In the genomic region with DNA sequence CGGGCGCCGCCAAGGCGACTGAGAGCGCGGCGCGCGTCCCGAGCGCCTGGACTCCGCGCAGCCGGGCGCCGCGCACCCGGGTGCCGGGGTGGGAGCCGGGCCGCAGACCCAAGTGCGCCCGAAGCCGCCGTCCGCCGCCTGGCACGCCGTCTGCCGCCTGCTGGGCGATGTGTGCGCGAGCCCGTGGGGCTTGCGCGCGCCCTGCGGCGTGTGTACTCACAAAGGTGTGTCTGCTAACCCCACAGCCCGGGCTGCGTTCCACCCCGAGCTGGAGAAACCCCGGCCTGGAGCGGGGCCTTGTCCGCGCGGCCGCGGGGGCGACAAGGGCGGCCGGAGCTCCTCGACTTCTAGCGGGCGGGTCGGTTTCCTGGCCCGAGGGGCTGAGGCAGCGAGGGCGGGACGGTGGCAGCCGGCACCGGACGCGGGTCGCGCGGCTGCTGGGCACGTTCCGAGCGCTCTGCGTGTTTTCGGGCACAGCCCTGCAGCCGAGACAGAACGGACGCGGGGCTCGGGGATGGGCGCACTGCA, we compare ENCODE assay signal across 8 cellular contexts. TPM values are rescaled to one million over a fixed set of nuclear protein-coding genes. Genes with fewer than 3 reads are reported as not detected.
DNase-seq lines count a peak whose midpoint lies in the region; ATAC-seq and TF ChIP-seq lines count a peak whose summit lies in the region.

No MANE protein-coding gene starts in this region.

- no peaks in the 10 kb centered on the region for H3K9me3 ChIP-seq in gastroesophageal sphincter
- H3K9me3 ChIP-seq in neuron (ENCODE audit: low read length): no peaks in the 10 kb centered on the region

- TF ChIP-seq CTCF in gastroesophageal sphincter (IDR thresholded peaks at IDR 0.05) (peak in 3 of 4 experiments; percentile 62 to 73 (median 66)), type B pancreatic cell (conservative IDR thresholded peaks at IDR 0.05) (peak; percentile 63)

- WGBS in gastroesophageal sphincter (ENCODE audit: low coverage in 1 of 2), 2 donors: 1% methylated on average over 17 of the region's 78 CpGs; no CpG with 5 or more reads in 1 of the 2 donors

- H3K4me3 ChIP-seq in gastroesophageal sphincter (peak overlapping the region; percentile 86 to 97), neuron (ENCODE audit: low read length) (peak overlapping the region; percentile 92)

- H3K36me3 ChIP-seq in gastroesophageal sphincter (no peaks in the 10 kb centered on the region), neuron (ENCODE audit: insufficient read depth, low read length) (no peaks in the 10 kb centered on the region)

- H3K9me3 Mint-ChIP-seq in activated naive CD4-positive, alpha-beta T cell treated with anti-CD3 and anti-CD28 coated beads, Interleukin-2, amount 10 ng/mL, durations not matched to agents 7 days and 5 days: no peaks in the 10 kb centered on the region
- H3K9me3 Mint-ChIP-seq in type B pancreatic cell: no peaks in the 10 kb centered on the region

- ATAC-seq in GM19455 (IDR thresholded peaks at IDR 0.05; ENCODE audit: unreplicated experiment) (peak; percentile 34), HG03571 (IDR thresholded peaks at IDR 0.05; ENCODE audit: unreplicated experiment) (peak; percentile 32), gastroesophageal sphincter (peak; percentile 33)

- DNase-seq in COR-L47 (lab: John Stamatoyannopoulos, UW) (peak; percentile 74), RPMI8226 (peak; percentile 92), type B pancreatic cell (ENCODE audit: extremely low spot score, unreplicated experiment) (peak; percentile 85)
- peak; percentile 78 for DNase-seq in activated naive CD4-positive, alpha-beta T cell treated with anti-CD3 and anti-CD28 coated beads, Interleukin-2, amount 10 ng/mL, durations not matched to agents 7 days and 5 days

- H3K27ac ChIP-seq in gastroesophageal sphincter: peak overlapping the region; percentile 82 to 99 (median 98)

- peak overlapping the region; percentile 91 for H3K4me3 Mint-ChIP-seq in activated naive CD4-positive, alpha-beta T cell treated with anti-CD3 and anti-CD28 coated beads, Interleukin-2, amount 10 ng/mL, durations not matched to agents 7 days and 5 days
- H3K4me3 Mint-ChIP-seq in type B pancreatic cell: peak overlapping the region; percentile 94

- no peak for TF ChIP-seq EP300 in gastroesophageal sphincter (IDR thresholded peaks at IDR 0.05)

- H3K27me3 ChIP-seq in gastroesophageal sphincter (no peaks in the 10 kb centered on the region), neuron (ENCODE audit: insufficient read depth, low read length) (no peaks in the 10 kb centered on the region)

- peak overlapping the region; percentile 28 for H3K27ac Mint-ChIP-seq in activated naive CD4-positive, alpha-beta T cell treated with anti-CD3 and anti-CD28 coated beads, Interleukin-2, amount 10 ng/mL, durations not matched to agents 7 days and 5 days
- peak overlapping the region; percentile 85 for H3K27ac Mint-ChIP-seq in type B pancreatic cell

- CTCF ChIA-PET in activated naive CD4-positive, alpha-beta T cell treated with anti-CD3 and anti-CD28 coated beads, Interleukin-2, amount 10 ng/mL, durations not matched to agents 7 days and 5 days (lab: Charles Lee): interaction anchor here (0.8 to 1.8 kb wide), 4 partner anchors 23 to 167 kb away, joined by 3 to 7 read pairs (median 4); no protein-coding TSS in a partner anchor

- peaks cover 70% of the 10 kb centered on the region for H3K27me3 Mint-ChIP-seq in activated naive CD4-positive, alpha-beta T cell treated with anti-CD3 and anti-CD28 coated beads, Interleukin-2, amount 10 ng/mL, durations not matched to agents 7 days and 5 days
- H3K27me3 Mint-ChIP-seq in type B pancreatic cell: peaks cover 13% of the 10 kb centered on the region

- TF ChIP-seq POLR2A in gastroesophageal sphincter (IDR thresholded peaks at IDR 0.05): peak; percentile 40 to 61

- peaks cover 39% of the 10 kb centered on the region for H3K4me1 Mint-ChIP-seq in activated naive CD4-positive, alpha-beta T cell treated with anti-CD3 and anti-CD28 coated beads, Interleukin-2, amount 10 ng/mL, durations not matched to agents 7 days and 5 days
- H3K4me1 Mint-ChIP-seq in type B pancreatic cell (ENCODE audit: unreplicated experiment): peaks cover 34% of the 10 kb centered on the region

- H2AFZ ChIP-seq in neuron (ENCODE audit: low read depth, low read length): peak overlapping the region; percentile 60

- peaks cover 0 to 44% (median 16%) of the 10 kb centered on the region in 3 donors for H3K4me1 ChIP-seq in gastroesophageal sphincter
- H3K4me1 ChIP-seq in neuron (ENCODE audit: insufficient read depth, low read length): peaks cover 29% of the 10 kb centered on the region

- H3K36me3 Mint-ChIP-seq in activated naive CD4-positive, alpha-beta T cell treated with anti-CD3 and anti-CD28 coated beads, Interleukin-2, amount 10 ng/mL, durations not matched to agents 7 days and 5 days: peaks cover 6% of the 10 kb centered on the region
- peaks cover 5% of the 10 kb centered on the region for H3K36me3 Mint-ChIP-seq in type B pancreatic cell

RNA-seq across cellular contexts. Expression of a gene that starts 1.1 kb away (rescaled TPM):
- total RNA-seq in gastroesophageal sphincter: 10 to 100 TPM in 3 of 4 donors, 1 to 10 TPM in 1; 8.9 to 20.9 (median 12.3) TPM
- total RNA-seq in type B pancreatic cell (ENCODE audit: low replicate concordance): 22.4 and 24.6 TPM in 2 replicates

Comparison
In these comparisons a context has a peak if more than half of its experiments do, and no peak if none do; other contexts are left out.
1. Peak in every context shown above with its lines: DNase-seq, ATAC-seq, H3K4me3 ChIP-seq and H3K27ac ChIP-seq.